Comparison of ENCODE assay signal across 8 cellular contexts in genomic region chrX:15497865-15498264, GRCh38. TPM values are rescaled to one million over a fixed set of nuclear protein-coding genes. Genes with fewer than 3 reads are reported as not detected.
DNase-seq lines count a peak whose midpoint lies in the region; ATAC-seq and TF ChIP-seq lines count a peak whose summit lies in the region.

No MANE protein-coding gene starts in this region.

- no peak for ATAC-seq in psoas muscle
- no peak for ATAC-seq in HG03135 (IDR thresholded peaks at IDR 0.05; ENCODE audit: unreplicated experiment)
- ATAC-seq in GM18519 (IDR thresholded peaks at IDR 0.05; ENCODE audit: low FRiP score, unreplicated experiment) = no peak

- H3K27me3 ChIP-seq in Peyer's patch (no peaks in the 10 kb centered on the region), psoas muscle (ENCODE audit: insufficient read depth in 3 of 3, low read length in 2 of 3) (peaks cover 0 to 10% (median 0%) of the 10 kb centered on the region in 3 donors)

- DNase-seq in EH (ENCODE audit: low read depth) = peak; percentile 43
- DNase-seq in HuH-7.5 (ENCODE audit: low spot score) = peak; percentile 40
- DNase-seq in Peyer's patch = peak in 2 of 3 donors; percentile 23 to 75
- peak; percentile 3 to 8 for DNase-seq in activated T-helper 1 cell treated with anti-CD3 and anti-CD28 coated beads, Interleukin-2, amount 50 U/mL, for 16 hours (ENCODE audit: low read depth in 1 of 2, low spot score in 1 of 2)
- DNase-seq in globus pallidus (ENCODE audit: low spot score) = peak; percentile 36
- DNase-seq in psoas muscle = no peak

- H3K36me3 ChIP-seq in Peyer's patch (no peaks in the 10 kb centered on the region), psoas muscle (ENCODE audit: insufficient read depth in 1 of 2, low read depth in 1 of 2) (no peaks in the 10 kb centered on the region)

- no peak overlapping the region for H3K4me3 ChIP-seq in Peyer's patch
- H3K4me3 ChIP-seq in psoas muscle = no peak overlapping the region

- intact Hi-C loops in psoas muscle (cut with DNase I) = loop anchor here (2.0 to 5.0 kb wide), 2 partner anchors 67 to 69 kb away; no protein-coding TSS in a partner anchor

- TF ChIP-seq CTCF in Peyer's patch (IDR thresholded peaks at IDR 0.05) (peak; percentile 13 to 57 (median 50)), psoas muscle (IDR thresholded peaks at IDR 0.05) (peak; percentile 55)

- WGBS in psoas muscle, 3 donors = 7 to 17% (median 16%) methylated on average over 4 of the region's 4 CpGs

- H3K4me1 ChIP-seq in Peyer's patch (no peaks in the 10 kb centered on the region), psoas muscle (no peaks in the 10 kb centered on the region)

- no peaks in the 10 kb centered on the region for H3K9me3 ChIP-seq in Peyer's patch
- H3K9me3 ChIP-seq in psoas muscle = no peaks in the 10 kb centered on the region

- no peak for TF ChIP-seq POLR2A in Peyer's patch (IDR thresholded peaks at IDR 0.05)

- H3K27ac ChIP-seq in Peyer's patch (no peak overlapping the region), psoas muscle (no peak overlapping the region)

RNA-seq across cellular contexts. Expression of gene BMX, which starts 2.7 kb away (rescaled TPM):
- 1 to 10 TPM; 2.5 to 5.8 (median 4.0) TPM for total RNA-seq in Peyer's patch
- total RNA-seq in psoas muscle = 1 to 10 TPM in 1 of 4 donors, under 1 TPM in 3; 0.47 to 1.2 (median 0.65) TPM
- polyA plus RNA-seq in psoas muscle = under 1 TPM; 0.39 to 0.91 (median 0.56) TPM

RNA-seq across cellular contexts. Expression of gene PIR, which starts 4.7 kb away (rescaled TPM):
- 10 to 100 TPM in 2 of 4 donors, 1 to 10 TPM in 2; 5.7 to 23.1 (median 15.8) TPM for total RNA-seq in Peyer's patch
- 10 to 100 TPM in 2 of 4 donors, 1 to 10 TPM in 2; 9.6 to 14.9 (median 12.3) TPM for total RNA-seq in psoas muscle
- polyA plus RNA-seq in psoas muscle = 10 to 100 TPM; 11.0 to 25.1 (median 14.3) TPM

Comparison
In these comparisons a context has a peak if more than half of its experiments do, and no peak if none do; other contexts are left out.
1. DNase-seq: peak in EH (single experiment), HuH-7.5 (single experiment), Peyer's patch (2 of 3), activated T-helper 1 cell treated with anti-CD3 and anti-CD28 coated beads, Interleukin-2, amount 50 U/mL, for 16 hours (2 of 2) and globus pallidus (single experiment); none in psoas muscle (0 of 2).